In the genomic region with DNA sequence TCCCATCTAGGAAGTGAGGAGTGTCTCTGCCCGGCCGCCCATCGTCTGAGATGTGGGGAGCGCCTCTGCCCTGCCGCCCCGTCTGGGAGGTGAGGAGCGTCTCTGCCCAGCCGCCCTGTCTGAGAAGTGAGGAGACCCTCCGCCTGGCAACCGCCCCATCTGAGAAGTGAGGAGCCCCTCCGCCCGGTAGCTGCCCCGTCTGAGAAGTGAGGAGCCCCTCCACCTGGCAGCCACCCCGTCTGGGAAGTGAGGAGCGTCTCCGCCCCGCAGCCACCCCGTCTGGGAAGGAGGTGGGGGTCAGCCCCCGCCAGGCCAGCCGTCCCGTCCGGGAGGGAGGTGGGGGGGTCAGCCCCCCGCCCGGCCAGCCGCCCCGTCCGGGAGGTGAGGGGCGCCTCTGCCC, we compare ENCODE assay signal across 2 cellular contexts.
DNase-seq lines count a peak whose midpoint lies in the region; ATAC-seq, FAIRE-seq and TF ChIP-seq lines count a peak whose summit lies in the region.
"Not testable (repeated sequence)": the region's sequence is repeated elsewhere in the genome, so short reads cannot be mapped to it uniquely, and the experiment has no call there.

No MANE protein-coding gene starts in this region.

- not testable (repeated sequence) for H3K36me3 ChIP-seq in kidney (ENCODE audit: control insufficient read depth in 1 of 2, insufficient read depth in 2 of 2, low read length in 2 of 2)

- DNase-seq in right cardiac atrium (peak in 2 of 3 donors; percentile 24 to 32), kidney (peak; percentile 55)

- not testable (repeated sequence) for H3K9ac ChIP-seq in kidney (ENCODE audit: low read length in 2 of 2)

- H3K4me3 ChIP-seq in right cardiac atrium (ENCODE audit: low read length); kidney (ENCODE audit: low read length in 2 of 2): not testable (repeated sequence)

- not testable (repeated sequence) for TF ChIP-seq CTCF in kidney (IDR thresholded peaks at IDR 0.05; ENCODE audit: borderline replicate concordance, extremely low read depth, insufficient read depth)

- 97% methylated on average over 25 of the region's 28 CpGs for WGBS in right cardiac atrium

- not testable (repeated sequence) for H3K27me3 ChIP-seq in right cardiac atrium (ENCODE audit: control insufficient read depth, insufficient read depth)

- not testable (repeated sequence) for FAIRE-seq in kidney (lab: Jason Lieb, UNC)

- not testable (repeated sequence) for H3K9me3 ChIP-seq in right cardiac atrium (ENCODE audit: control insufficient read depth, low read length); kidney (ENCODE audit: control insufficient read depth in 1 of 2, low read length in 2 of 2)

- H3K4me1 ChIP-seq in right cardiac atrium (ENCODE audit: control insufficient read depth, insufficient read depth, low read length); kidney (ENCODE audit: control insufficient read depth in 1 of 2, insufficient read depth in 1 of 2, low read depth in 1 of 2, low read length in 2 of 2): not testable (repeated sequence)

- intact Hi-C loops in right cardiac atrium (cut with DNase I); kidney (cut with DNase I): not testable (repeated sequence)

- H3K27ac ChIP-seq in right cardiac atrium (ENCODE audit: low read length); kidney (ENCODE audit: low read depth in 2 of 2, low read length in 2 of 2): not testable (repeated sequence)

- ATAC-seq in right cardiac atrium: not testable (repeated sequence)
